In the genomic region with DNA sequence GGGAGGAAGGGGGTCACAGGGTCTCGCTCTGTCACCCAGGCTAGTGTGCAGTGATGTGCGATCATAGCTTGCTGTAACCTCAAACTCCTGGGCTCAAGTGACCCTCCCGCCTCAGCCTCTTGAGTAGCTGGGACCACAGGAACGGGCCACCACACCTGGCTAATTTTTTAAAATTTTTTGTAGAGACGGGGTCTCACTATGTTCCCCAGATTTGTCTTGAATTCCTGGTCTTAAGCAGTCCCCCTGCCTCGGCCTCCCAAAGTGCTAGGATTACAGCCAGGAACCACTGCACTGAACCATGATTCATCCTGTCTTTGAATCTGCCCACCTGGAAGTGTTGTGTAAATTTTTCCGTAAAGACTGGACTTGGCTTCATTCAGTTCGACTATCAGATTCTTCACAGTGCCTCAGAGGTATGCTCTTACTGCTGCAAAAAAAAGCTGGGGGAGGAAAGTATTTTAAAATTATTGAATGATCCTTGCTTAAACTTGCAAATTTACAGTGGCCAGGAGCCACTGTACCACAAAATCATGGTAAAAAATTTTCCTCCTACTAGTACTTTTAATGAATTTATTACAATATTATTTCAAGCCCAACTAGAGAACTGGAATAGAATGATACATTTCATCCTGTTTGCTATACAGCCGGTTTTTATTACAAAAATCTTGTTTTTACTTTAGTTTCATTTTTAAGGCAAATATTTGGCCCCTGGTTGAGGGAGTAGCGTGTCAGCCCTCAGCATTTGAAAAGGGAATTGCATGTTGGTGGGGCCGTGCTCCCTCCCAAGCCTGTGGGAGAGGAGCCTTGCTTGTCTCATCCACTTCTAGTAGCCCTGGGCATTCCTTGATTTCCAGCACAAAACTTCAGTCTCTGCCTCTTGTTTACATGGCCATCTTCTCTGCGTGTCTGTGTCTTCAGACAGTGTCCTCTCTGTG, we compare ENCODE assay signal across 10 cellular contexts.
DNase-seq lines count a peak whose midpoint lies in the region; ATAC-seq and TF ChIP-seq lines count a peak whose summit lies in the region.
"Had no signal": no experiment of that assay in that cellular context is flagged by ENCODE, and none has a peak within 500 bp of the region (broad histone marks: within the 10 kb centered on the region; RNA-seq: fewer than 3 reads in every experiment).

No MANE protein-coding gene starts in this region.

- peak; percentile 52 for DNase-seq in activated CD4-positive, alpha-beta T cell treated with anti-CD3 and anti-CD28 coated beads, Interleukin-2, amount 10 ng/mL, durations not matched to agents 24 days and 14 days
- DNase-seq in activated CD4-positive, alpha-beta T cell treated with anti-CD3 and anti-CD28 coated beads for 4 hours, result no peak
- no peak for DNase-seq in activated CD8-positive, alpha-beta T cell treated with anti-CD3 and anti-CD28 coated beads for 36 hours
- peak; percentile 49 for DNase-seq in fibroblast of peridontal ligament (ENCODE audit: extremely low read depth)
- DNase-seq in stimulated activated naive CD8-positive, alpha-beta T cell treated with anti-CD3 and anti-CD28 coated beads, Interleukin-15, Interleukin-2, amounts not matched to agents 100 U/mL and 50 U/mL, for 24 hours, result no peak
- DNase-seq in stimulated activated CD4-positive, alpha-beta T cell treated with anti-CD3 and anti-CD28 coated beads, Interleukin-4, amount 100 ng/mL, for 24 hours, result no peak
- no peak for DNase-seq in NCI-H2196 treated with DMSO at 0.1 percent for 48 hours (lab: John Stamatoyannopoulos, UW; ENCODE audit: unreplicated experiment)

- H3K4me1 Mint-ChIP-seq in activated CD4-positive, alpha-beta T cell treated with anti-CD3 and anti-CD28 coated beads, Interleukin-2, amount 10 ng/mL, durations not matched to agents 24 days and 14 days, result peaks cover 44% of the 10 kb centered on the region
- peaks cover 46% of the 10 kb centered on the region for H3K4me1 Mint-ChIP-seq in activated CD8-positive, alpha-beta T cell treated with anti-CD3 and anti-CD28 coated beads for 36 hours (ENCODE audit: low read depth)

- H3K27ac Mint-ChIP-seq in activated CD4-positive, alpha-beta T cell treated with anti-CD3 and anti-CD28 coated beads, Interleukin-2, amount 10 ng/mL, durations not matched to agents 24 days and 14 days, result peak overlapping the region; percentile 14
- peak overlapping the region; percentile 84 for H3K27ac Mint-ChIP-seq in activated CD8-positive, alpha-beta T cell treated with anti-CD3 and anti-CD28 coated beads for 36 hours
- H3K27ac Mint-ChIP-seq: dendritic cell treated with granulocyte-macrophage colony-stimulating factor and Interleukin-4, amounts not matched to agents 40 ng/mL and 50 ng/mL, for 4 days had no signal

- no peaks in the 10 kb centered on the region for H3K36me3 Mint-ChIP-seq in activated CD4-positive, alpha-beta T cell treated with anti-CD3 and anti-CD28 coated beads, Interleukin-2, amount 10 ng/mL, durations not matched to agents 24 days and 14 days (ENCODE audit: low read depth)
- no peaks in the 10 kb centered on the region for H3K36me3 Mint-ChIP-seq in activated CD8-positive, alpha-beta T cell treated with anti-CD3 and anti-CD28 coated beads for 36 hours (ENCODE audit: low read depth)

- intact Hi-C loops in activated CD4-positive, alpha-beta T cell treated with anti-CD3 and anti-CD28 coated beads, Interleukin-2, amount 10 ng/mL, durations not matched to agents 24 days and 14 days (cut with micrococcal nuclease), result loop anchor here (10.0 kb wide), 1 partner anchor 114 kb away; no protein-coding TSS in a partner anchor
- intact Hi-C loops in activated CD8-positive, alpha-beta T cell treated with anti-CD3 and anti-CD28 coated beads for 36 hours (cut with micrococcal nuclease), result loop anchor here (10.0 kb wide), 1 partner anchor 346 kb away; no protein-coding TSS in a partner anchor

- POLR2A ChIA-PET in activated CD8-positive, alpha-beta T cell treated with anti-CD3 and anti-CD28 coated beads for 36 hours (lab: Charles Lee), result interaction anchor here (0.6 kb wide), 1 partner anchor 344 kb away, joined by 3 read pairs; no protein-coding TSS in a partner anchor

- H3K4me3 Mint-ChIP-seq in activated CD4-positive, alpha-beta T cell treated with anti-CD3 and anti-CD28 coated beads, Interleukin-2, amount 10 ng/mL, durations not matched to agents 24 days and 14 days, result peak overlapping the region; percentile 17
- no peak overlapping the region for H3K4me3 Mint-ChIP-seq in activated CD8-positive, alpha-beta T cell treated with anti-CD3 and anti-CD28 coated beads for 36 hours
- H3K4me3 Mint-ChIP-seq: dendritic cell treated with granulocyte-macrophage colony-stimulating factor and Interleukin-4, amounts not matched to agents 40 ng/mL and 50 ng/mL, for 4 days had no signal

- H3K27me3 Mint-ChIP-seq in activated CD4-positive, alpha-beta T cell treated with anti-CD3 and anti-CD28 coated beads, Interleukin-2, amount 10 ng/mL, durations not matched to agents 24 days and 14 days, result no peaks in the 10 kb centered on the region
- no peaks in the 10 kb centered on the region for H3K27me3 Mint-ChIP-seq in activated CD8-positive, alpha-beta T cell treated with anti-CD3 and anti-CD28 coated beads for 36 hours
- H3K27me3 Mint-ChIP-seq: IgD-negative memory B cell had no signal

- no peak for TF ChIP-seq CTCF in activated CD8-positive, alpha-beta T cell treated with anti-CD3 and anti-CD28 coated beads for 36 hours (IDR thresholded peaks at IDR 0.05)

- ATAC-seq in activated CD8-positive, alpha-beta T cell treated with anti-CD3 and anti-CD28 coated beads for 36 hours, result no peak
- peak; percentile 53 for ATAC-seq in stimulated activated naive CD8-positive, alpha-beta T cell treated with anti-CD3 and anti-CD28 coated beads, Interleukin-15, Interleukin-2, amounts not matched to agents 100 U/mL and 50 U/mL, for 24 hours
- no peak for ATAC-seq in GM18873 (IDR thresholded peaks at IDR 0.05; ENCODE audit: low FRiP score, unreplicated experiment)

- no peaks in the 10 kb centered on the region for H3K9me3 Mint-ChIP-seq in activated CD4-positive, alpha-beta T cell treated with anti-CD3 and anti-CD28 coated beads, Interleukin-2, amount 10 ng/mL, durations not matched to agents 24 days and 14 days
- no peaks in the 10 kb centered on the region for H3K9me3 Mint-ChIP-seq in activated CD8-positive, alpha-beta T cell treated with anti-CD3 and anti-CD28 coated beads for 36 hours
- H3K9me3 Mint-ChIP-seq: dendritic cell treated with granulocyte-macrophage colony-stimulating factor and Interleukin-4, amounts not matched to agents 40 ng/mL and 50 ng/mL, for 4 days; IgD-negative memory B cell had no signal

- CTCF ChIA-PET in activated CD8-positive, alpha-beta T cell treated with anti-CD3 and anti-CD28 coated beads for 36 hours (lab: Charles Lee), result interaction anchor here (1.6 kb wide), 1 partner anchor 342 kb away, joined by 5 read pairs; no protein-coding TSS in a partner anchor

Comparison
In these comparisons a context has a peak if more than half of its experiments do, and no peak if none do; other contexts are left out.
1. DNase-seq: peak in activated CD4-positive, alpha-beta T cell treated with anti-CD3 and anti-CD28 coated beads, Interleukin-2, amount 10 ng/mL, durations not matched to agents 24 days and 14 days (single experiment) and fibroblast of peridontal ligament (single experiment); none in activated CD4-positive, alpha-beta T cell treated with anti-CD3 and anti-CD28 coated beads for 4 hours (0 of 2), activated CD8-positive, alpha-beta T cell treated with anti-CD3 and anti-CD28 coated beads for 36 hours (single experiment), stimulated activated naive CD8-positive, alpha-beta T cell treated with anti-CD3 and anti-CD28 coated beads, Interleukin-15, Interleukin-2, amounts not matched to agents 100 U/mL and 50 U/mL, for 24 hours (single experiment), stimulated activated CD4-positive, alpha-beta T cell treated with anti-CD3 and anti-CD28 coated beads, Interleukin-4, amount 100 ng/mL, for 24 hours (single experiment) and NCI-H2196 treated with DMSO at 0.1 percent for 48 hours (single experiment).